In genomic region chr17:7177210-7177953, GRCh38 we compare ENCODE assay signal across 1 cellular context.
TF ChIP-seq lines count a peak whose summit lies in the region.

No MANE protein-coding gene starts in this region.

TF ChIP-seq in HepG2, 621 proteins besides CTCF, POLR2A, EP300 and RAD21 (continued from another document):
- no peak for TF ChIP-seq CSRNP1 (CRISPR knock-in tag; IDR thresholded peaks at IDR 0.05)
- 0 out of 2 replicates have a peak, but pooled peaks have one; percentile 25 for TF ChIP-seq SMC3 (IDR thresholded peaks at IDR 0.05; ENCODE audit: low read length)
- TF ChIP-seq JUNB (CRISPR knock-in tag; IDR thresholded peaks at IDR 0.05; ENCODE audit: borderline replicate concordance), result no peak
- no peak for TF ChIP-seq PHF21A (CRISPR knock-in tag; IDR thresholded peaks at IDR 0.05)
- peak; percentile 79 for TF ChIP-seq ZNF501 (CRISPR knock-in tag; IDR thresholded peaks at IDR 0.05)
- TF ChIP-seq ATF1 (CRISPR knock-in tag; IDR thresholded peaks at IDR 0.05), result no peak
- no peak for TF ChIP-seq NFIC (IDR thresholded peaks at IDR 0.05; ENCODE audit: low read length)
- TF ChIP-seq SATB2 (CRISPR knock-in tag; IDR thresholded peaks at IDR 0.05), result no peak
- TF ChIP-seq PHF5A (CRISPR knock-in tag; IDR thresholded peaks at IDR 0.05; ENCODE audit: low read depth, unreplicated experiment), result peak; percentile 25
- no peak for TF ChIP-seq ZBTB37 (CRISPR knock-in tag; IDR thresholded peaks at IDR 0.05)
- no peak for TF ChIP-seq GABPA (IDR thresholded peaks at IDR 0.05; ENCODE audit: low read depth, low read length)
- 0 out of 2 replicates have a peak, but pooled peaks have one; percentile 17 for TF ChIP-seq GABPA (CRISPR knock-in tag; IDR thresholded peaks at IDR 0.05; ENCODE audit: low read depth)
- TF ChIP-seq AGO1 (IDR thresholded peaks at IDR 0.05; ENCODE audit: low read depth, low read length, poor library complexity, severe bottlenecking), result no peak
- no peak for TF ChIP-seq PAWR (CRISPR knock-in tag; IDR thresholded peaks at IDR 0.05; ENCODE audit: borderline replicate concordance)
- TF ChIP-seq HOXA7 (CRISPR knock-in tag; IDR thresholded peaks at IDR 0.05), result no peak
- no peak for TF ChIP-seq ZNF180 (CRISPR knock-in tag; IDR thresholded peaks at IDR 0.05; ENCODE audit: borderline replicate concordance, low read depth)
- TF ChIP-seq THAP7 (CRISPR knock-in tag; IDR thresholded peaks at IDR 0.05), result no peak
- TF ChIP-seq MEIS1 (CRISPR knock-in tag; IDR thresholded peaks at IDR 0.05; ENCODE audit: borderline replicate concordance), result no peak; the same call in 1 of the 2 replicates
- no peak for TF ChIP-seq E2F2 (CRISPR knock-in tag; IDR thresholded peaks at IDR 0.05; ENCODE audit: borderline replicate concordance)
- TF ChIP-seq PTBP1 (IDR thresholded peaks at IDR 0.05; ENCODE audit: low read depth, low read length, poor library complexity, severe bottlenecking), result peak; percentile 37
- no peak for TF ChIP-seq ZNF446 (CRISPR knock-in tag; IDR thresholded peaks at IDR 0.05)
- TF ChIP-seq BRCA1 (CRISPR knock-in tag; IDR thresholded peaks at IDR 0.05), result no peak
- TF ChIP-seq ZNF770 (CRISPR knock-in tag; IDR thresholded peaks at IDR 0.05), result peak; percentile 56
- no peak for TF ChIP-seq ZMYM3 (CRISPR knock-in tag; IDR thresholded peaks at IDR 0.05)
- TF ChIP-seq KLF9 (CRISPR knock-in tag; IDR thresholded peaks at IDR 0.05; ENCODE audit: low read depth), result no peak
- no peak for TF ChIP-seq TERF1 (CRISPR knock-in tag; IDR thresholded peaks at IDR 0.05)
